9 cellular contexts compared by ENCODE assay signal in genomic region chr2:11744631-11745394, GRCh38. TPM values are rescaled to one million over a fixed set of nuclear protein-coding genes. Genes with fewer than 3 reads are reported as not detected.
A peak's percentile ranks its signal among the peaks of the same experiment; 100 is the strongest.
DNase-seq lines count a peak whose midpoint lies in the region; ATAC-seq, FAIRE-seq and TF ChIP-seq lines count a peak whose summit lies in the region.
"Had no signal": no experiment of that assay in that cellular context is flagged by ENCODE, and none has a peak within 500 bp of the region (broad histone marks: within the 10 kb centered on the region; RNA-seq: fewer than 3 reads in every experiment).

No MANE protein-coding gene starts in this region.

- no TSS peak for BruUV-seq in OCI-LY7 (replicated peaks; lab: Mats Ljungman, UMichigan)

- H3K79me2 ChIP-seq in OCI-LY7 (ENCODE audit: insufficient read depth, low read depth, low read length): peaks cover 30% of the 10 kb centered on the region

- ATAC-seq in upper lobe of left lung (ENCODE audit: low FRiP score in 2 of 2): no peak

- DNase-seq in Ammon's horn (ENCODE audit: low spot score) (peak; percentile 41), GOT3 (lab: John Stamatoyannopoulos, UW) (peak; percentile 11), OCI-LY7 (ENCODE audit: low spot score) (peak; percentile 74), cardiac fibroblast (ENCODE audit: low read depth in 2 of 2) (peak; percentile 44 to 59), lung microvascular endothelial cell (ENCODE audit: low read depth in 2 of 2) (peak; percentile 35 to 58), upper lobe of left lung (no peak), 8988T (no peak), frontal cortex (ENCODE audit: low spot score in 2 of 2) (no peak)

- H3K4me3 ChIP-seq in OCI-LY7 (ENCODE audit: low read depth, low read length, poor library complexity, severe bottlenecking) (peak overlapping the region; percentile 51), cardiac fibroblast (replicated peaks in 1 of 2; ENCODE audit: low read depth in 2 of 2, low read length in 2 of 2) (no peak overlapping the region), upper lobe of left lung (peak overlapping the region in 3 of 4 donors; percentile 7 to 26 (median 21))

- H3K27me3 ChIP-seq in upper lobe of left lung: no peaks in the 10 kb centered on the region

- H3K4me1 ChIP-seq in OCI-LY7 (ENCODE audit: insufficient read depth, low read length, poor library complexity, severe bottlenecking) (peaks cover 60% of the 10 kb centered on the region), upper lobe of left lung (peaks cover 44 to 63% (median 49%) of the 10 kb centered on the region in 4 donors)

- peak overlapping the region; percentile 75 for H3K4me2 ChIP-seq in OCI-LY7 (ENCODE audit: low read length)

- H4K20me1 ChIP-seq in OCI-LY7 (ENCODE audit: insufficient read depth, low read length): peaks cover 10% of the 10 kb centered on the region; the same call in 1 of the 2 replicates

- TF ChIP-seq CTCF in OCI-LY7 (conservative IDR thresholded peaks at IDR 0.05; ENCODE audit: low read length) (peak; percentile 77), cardiac fibroblast (IDR thresholded peaks at IDR 0.05; ENCODE audit: low read depth, low read length) (peak; percentile 44), upper lobe of left lung (IDR thresholded peaks at IDR 0.05) (peak in 4 of 6 experiments; percentile 17 to 30 (median 22))

- no peaks in the 10 kb centered on the region for H3K9me2 ChIP-seq in OCI-LY7 (ENCODE audit: insufficient read depth, low read length)

- H3K27ac ChIP-seq in OCI-LY7 (ENCODE audit: low read depth, low read length, poor library complexity, severe bottlenecking) (peak overlapping the region; percentile 31), upper lobe of left lung (peak overlapping the region; percentile 68 to 85 (median 80))
- H3K27ac ChIP-seq: HL-60 had no signal

- intact Hi-C loops in OCI-LY7 (cut with micrococcal nuclease; ENCODE audit: unreplicated experiment): loop anchor here (2.0 to 5.0 kb wide), 4 partner anchors 52 to 972 kb away; partner anchors contain the start of genes PDIA6 and TRIB2

- H3K36me3 ChIP-seq in OCI-LY7 (ENCODE audit: insufficient read depth, low read length): no peaks in the 10 kb centered on the region
- H3K36me3 ChIP-seq in upper lobe of left lung: no peaks in the 10 kb centered on the region

- no peak for FAIRE-seq in frontal cortex (lab: Jason Lieb, UNC)

- CTCF ChIA-PET in OCI-LY7 (lab: Charles Lee; ENCODE audit: unreplicated experiment): interaction anchor here (0.6 to 1.9 kb wide), 5 partner anchors 9 to 52 kb away, joined by 3 to 10 read pairs (median 4); no protein-coding TSS in a partner anchor

- no peak for TF ChIP-seq POLR2A in upper lobe of left lung (IDR thresholded peaks at IDR 0.05)

- no peak for TF ChIP-seq EP300 in upper lobe of left lung (IDR thresholded peaks at IDR 0.05)

- 70 to 79% methylated on average over 14 of the region's 14 CpGs for WGBS in upper lobe of left lung, 2 donors

- POLR2A ChIA-PET in OCI-LY7 (lab: Charles Lee): interaction anchor here (0.6 to 1.9 kb wide), 7 partner anchors 9 to 48 kb away, joined by 3 to 29 read pairs (median 4); no protein-coding TSS in a partner anchor

- H2AFZ ChIP-seq in OCI-LY7 (ENCODE audit: low read length): peak overlapping the region; percentile 53

- H3K9me3 ChIP-seq in OCI-LY7 (ENCODE audit: low read length) (no peaks in the 10 kb centered on the region), upper lobe of left lung (no peaks in the 10 kb centered on the region)

RNA-seq across cellular contexts. Expression of gene LPIN1, which starts 1.6 kb away (rescaled TPM):
- 46.6 and 56.9 TPM in 2 replicates for total RNA-seq in OCI-LY7 (2014; rRNA removed; shearing (Covaris generic))
- total RNA-seq in OCI-LY7 (2022): 65.6 and 70.2 TPM in 2 replicates
- total RNA-seq in lung microvascular endothelial cell: 12.2 and 13.1 TPM in 2 replicates
- total RNA-seq in upper lobe of left lung: 10 to 100 TPM; 45.9 to 87.0 (median 54.2) TPM
- total RNA-seq in frontal cortex: 28.1 TPM

Comparison
In these comparisons a context has a peak if more than half of its experiments do, and no peak if none do; other contexts are left out.
1. DNase-seq: peak in Ammon's horn (single experiment), GOT3 (single experiment), OCI-LY7 (single experiment), cardiac fibroblast (2 of 2) and lung microvascular endothelial cell (2 of 2); none in upper lobe of left lung (0 of 2), 8988T (single experiment) and frontal cortex (0 of 2).
2. H3K4me3 ChIP-seq: peak in OCI-LY7 (single experiment) and upper lobe of left lung (3 of 4); none in cardiac fibroblast (0 of 2).
3. CTCF ChIP-seq: peak in every context shown above with its lines; median percentile 77 in OCI-LY7; 44 in cardiac fibroblast; 22 in upper lobe of left lung.